ENCODE assay signal across 22 cellular contexts in genomic region chr1:1924849-1925248, GRCh38. TPM values are rescaled to one million over a fixed set of nuclear protein-coding genes. Genes with fewer than 3 reads are reported as not detected.
"Had no signal": no experiment of that assay in that cellular context is flagged by ENCODE, and none has a peak within 500 bp of the region (broad histone marks: within the 10 kb centered on the region; RNA-seq: fewer than 3 reads in every experiment).

No MANE protein-coding gene starts in this region.

- H3K27ac Mint-ChIP-seq: activated CD8-positive, alpha-beta T cell treated with anti-CD3 and anti-CD28 coated beads, Interleukin-2, amount 10 ng/mL, durations not matched to agents 7 days and 5 days; activated naive CD8-positive, alpha-beta T cell treated with anti-CD3 and anti-CD28 coated beads, Interleukin-2, amount 10 ng/mL, durations not matched to agents 7 days and 5 days had no signal

- H3K9me3 Mint-ChIP-seq: activated naive CD8-positive, alpha-beta T cell treated with anti-CD3 and anti-CD28 coated beads, Interleukin-2, amount 10 ng/mL, durations not matched to agents 7 days and 5 days had no signal

- H3K9me3 ChIP-seq: adrenal gland, breast epithelium had no signal

- H3K4me1 ChIP-seq: adrenal gland, breast epithelium had no signal

- H3K4me3 ChIP-seq: adrenal gland, breast epithelium, SK-N-MC had no signal

- H3K27me3 ChIP-seq: adrenal gland, breast epithelium had no signal

- H3K36me3 ChIP-seq: adrenal gland, breast epithelium had no signal

- H3K4me1 Mint-ChIP-seq: activated naive CD8-positive, alpha-beta T cell treated with anti-CD3 and anti-CD28 coated beads, Interleukin-2, amount 10 ng/mL, durations not matched to agents 7 days and 5 days had no signal

- H3K27ac ChIP-seq: adrenal gland, breast epithelium, SK-N-MC, VCaP had no signal

- H3K27me3 Mint-ChIP-seq: activated naive CD8-positive, alpha-beta T cell treated with anti-CD3 and anti-CD28 coated beads, Interleukin-2, amount 10 ng/mL, durations not matched to agents 7 days and 5 days had no signal

- DNase-seq: activated CD4-positive, alpha-beta T cell treated with anti-CD3 and anti-CD28 coated beads for 4 hours; activated CD8-positive, alpha-beta memory T cell treated with anti-CD3 and anti-CD28 coated beads, Interleukin-2, amount 50 U/mL, for 48 hours; activated CD8-positive, alpha-beta T cell treated with anti-CD3 and anti-CD28 coated beads, Interleukin-2, amount 10 ng/mL, durations not matched to agents 7 days and 5 days; activated naive CD4-positive, alpha-beta T cell treated with anti-CD3 and anti-CD28 coated beads, Interleukin-2, amount 50 U/mL, for 16 hours; activated naive CD8-positive, alpha-beta T cell treated with anti-CD3 and anti-CD28 coated beads, Interleukin-2, amount 10 ng/mL, durations not matched to agents 7 days and 5 days; activated T-cell treated with anti-CD3 and anti-CD28 coated beads, Interleukin-2, amount 50 U/mL, for 1 hour; caudate nucleus; KG1; NCI-H1092; NCI-H2029; NCI-H345; NCI-H510A; NCI-H526 treated with DMSO at 0.1 percent for 48 hours; NCI-H82; T-helper 1 cell had no signal

- ATAC-seq: activated CD8-positive, alpha-beta T cell treated with anti-CD3 and anti-CD28 coated beads, Interleukin-2, amount 10 ng/mL, durations not matched to agents 7 days and 5 days had no signal

- H3K4me3 Mint-ChIP-seq: activated CD8-positive, alpha-beta T cell treated with anti-CD3 and anti-CD28 coated beads, Interleukin-2, amount 10 ng/mL, durations not matched to agents 7 days and 5 days; activated naive CD8-positive, alpha-beta T cell treated with anti-CD3 and anti-CD28 coated beads, Interleukin-2, amount 10 ng/mL, durations not matched to agents 7 days and 5 days had no signal

RNA-seq across cellular contexts. Expression of gene TMEM52, which starts 5.8 kb away (rescaled TPM):
- total RNA-seq: activated naive CD8-positive, alpha-beta T cell treated with anti-CD3 and anti-CD28 coated beads, Interleukin-2, amount 10 ng/mL, durations not matched to agents 7 days and 5 days; aorta; T-helper 2 cell treated with Interferon-gamma antibody and Interleukin-4, amounts not matched to agents 100 ng/mL and 5 ng/mL, for 36 hours had no signal

RNA-seq across cellular contexts. Expression of gene CALML6, which starts 9.8 kb away (rescaled TPM):
- total RNA-seq: RPMI7951 had no signal
